Comparison of ENCODE assay signal across 17 cellular contexts in genomic region chr12:11756022-11756421, GRCh38.
A peak's percentile ranks its signal among the peaks of the same experiment; 100 is the strongest.
DNase-seq lines count a peak whose midpoint lies in the region; ATAC-seq and TF ChIP-seq lines count a peak whose summit lies in the region.
"Had no signal": no experiment of that assay in that cellular context is flagged by ENCODE, and none has a peak within 500 bp of the region (broad histone marks: within the 10 kb centered on the region; RNA-seq: fewer than 3 reads in every experiment).

No MANE protein-coding gene starts in this region.

- H3K27ac ChIP-seq in GM23248, result no peak overlapping the region
- peak overlapping the region; percentile 72 to 79 for H3K27ac ChIP-seq in right atrium auricular region
- H3K27ac ChIP-seq in gastrocnemius medialis, result peak overlapping the region; percentile 36 to 57 (median 48)
- no peak overlapping the region for H3K27ac ChIP-seq in suprapubic skin

- POLR2A ChIA-PET in WTC11 (lab: Charles Lee), result interaction anchor here (0.6 kb wide), 1 partner anchor 256 kb away, joined by 3 read pairs; no protein-coding TSS in a partner anchor

- TF ChIP-seq POLR2A in gastrocnemius medialis (IDR thresholded peaks at IDR 0.05) (no peak), suprapubic skin (IDR thresholded peaks at IDR 0.05) (no peak), erythroblast (IDR thresholded peaks at IDR 0.05; ENCODE audit: low read length) (no peak)

- H3K9me3 Mint-ChIP-seq in WTC11, result no peaks in the 10 kb centered on the region
- no peaks in the 10 kb centered on the region for H3K9me3 Mint-ChIP-seq in natural killer cell

- peak overlapping the region; percentile 6 for H3K4me2 ChIP-seq in GM23248 (ENCODE audit: unreplicated experiment)

- H2AFZ ChIP-seq in GM23248, result no peak overlapping the region

- no peaks in the 10 kb centered on the region for H3K9me2 ChIP-seq in GM23248 (ENCODE audit: insufficient read depth)

- intact Hi-C loops in gastrocnemius medialis (cut with DNase I; ENCODE audit: low total_unique reads) (loop anchor here (5.0 kb wide), 1 partner anchor 41 kb away; no protein-coding TSS in a partner anchor), natural killer cell (cut with micrococcal nuclease) (no loop called here)

- peaks cover 5% of the 10 kb centered on the region; the same call in 1 of the 2 replicates for H3K4me1 ChIP-seq in GM23248 (ENCODE audit: insufficient read depth)
- H3K4me1 ChIP-seq in right atrium auricular region, result peaks cover 0 to 69% of the 10 kb centered on the region in 2 donors
- H3K4me1 ChIP-seq in gastrocnemius medialis, result peaks cover 35 to 38% of the 10 kb centered on the region in 2 donors
- H3K4me1 ChIP-seq in suprapubic skin, result peaks cover 6% of the 10 kb centered on the region

- H4K20me1 ChIP-seq in GM23248 (ENCODE audit: insufficient read depth), result no peaks in the 10 kb centered on the region

- H3K4me1 Mint-ChIP-seq in WTC11, result peaks cover 43% of the 10 kb centered on the region
- peaks cover 22 to 24% of the 10 kb centered on the region in 2 donors for H3K4me1 Mint-ChIP-seq in natural killer cell

- no peak overlapping the region for H3K4me3 ChIP-seq in GM23248
- H3K4me3 ChIP-seq in right atrium auricular region, result no peak overlapping the region
- H3K4me3 ChIP-seq in gastrocnemius medialis, result no peak overlapping the region
- no peak overlapping the region for H3K4me3 ChIP-seq in suprapubic skin

- 69 to 90% methylated on average over 2 of the region's 2 CpGs for WGBS in GM23248 (ENCODE audit: low coverage in 1 of 2, low lambda C conversion rate in 2 of 2, missing lambda C conversion rate in 2 of 2), 2 experiments
- WGBS in suprapubic skin, result 86% methylated on average over 2 of the region's 2 CpGs

- CTCF ChIA-PET in WTC11 (lab: Charles Lee), result interaction anchor here (1.1 to 1.5 kb wide), 2 partner anchors 22 to 202 kb away, joined by 3 read pairs; no protein-coding TSS in a partner anchor

- no peak for TF ChIP-seq EP300 in suprapubic skin (IDR thresholded peaks at IDR 0.05)

- 0 out of 2 replicates have a peak overlapping the region, but pooled peaks have one; percentile 52 for H3K27ac Mint-ChIP-seq in WTC11
- no peak overlapping the region for H3K27ac Mint-ChIP-seq in natural killer cell
- H3K27ac Mint-ChIP-seq: activated CD4-positive, alpha-beta T cell treated with anti-CD3 and anti-CD28 coated beads for 36 hours had no signal

- H3K36me3 ChIP-seq in GM23248 (ENCODE audit: low read depth) (no peaks in the 10 kb centered on the region), right atrium auricular region (no peaks in the 10 kb centered on the region), gastrocnemius medialis (no peaks in the 10 kb centered on the region), suprapubic skin (peaks cover 18% of the 10 kb centered on the region)

- H3K27me3 ChIP-seq in GM23248 (replicated peaks; ENCODE audit: insufficient read depth), result no peaks in the 10 kb centered on the region
- H3K27me3 ChIP-seq in right atrium auricular region, result no peaks in the 10 kb centered on the region
- no peaks in the 10 kb centered on the region for H3K27me3 ChIP-seq in gastrocnemius medialis
- H3K27me3 ChIP-seq in suprapubic skin, result no peaks in the 10 kb centered on the region

- TF ChIP-seq CTCF in WTC11 (IDR thresholded peaks at IDR 0.05) (no peak), right atrium auricular region (IDR thresholded peaks at IDR 0.05) (no peak), gastrocnemius medialis (IDR thresholded peaks at IDR 0.05 in 4 of 5, conservative IDR thresholded peaks at IDR 0.05 in 1 of 5) (no peak), suprapubic skin (IDR thresholded peaks at IDR 0.05) (no peak), natural killer cell (IDR thresholded peaks at IDR 0.05) (no peak)

- no peak overlapping the region for H3K9ac ChIP-seq in GM23248

- peaks cover 17% of the 10 kb centered on the region for H3K79me2 ChIP-seq in GM23248 (ENCODE audit: insufficient read depth)

- H3K36me3 Mint-ChIP-seq in WTC11, result peaks cover 3% of the 10 kb centered on the region; the same call in 1 of the 2 replicates
- peaks cover 16% of the 10 kb centered on the region for H3K36me3 Mint-ChIP-seq in natural killer cell

- in situ Hi-C loops in GM23248 (cut with MboI), result no loop called here
- in situ Hi-C loops in gastrocnemius medialis (cut with MboI; ENCODE audit: low sequenced_read_pairs in 4 of 4), result no loop called here

- H3K4me3 Mint-ChIP-seq in WTC11 (no peak overlapping the region), natural killer cell (no peak overlapping the region)
- H3K4me3 Mint-ChIP-seq: activated CD4-positive, alpha-beta T cell treated with anti-CD3 and anti-CD28 coated beads for 36 hours had no signal

- ATAC-seq in WTC11 (no peak), gastrocnemius medialis (peak; percentile 72 to 79), natural killer cell (no peak)
- ATAC-seq: activated CD4-positive, alpha-beta T cell treated with anti-CD3 and anti-CD28 coated beads for 36 hours had no signal

- H3K9me3 ChIP-seq in GM23248 (ENCODE audit: low read depth), result no peaks in the 10 kb centered on the region
- H3K9me3 ChIP-seq in right atrium auricular region, result no peaks in the 10 kb centered on the region
- H3K9me3 ChIP-seq in gastrocnemius medialis, result no peaks in the 10 kb centered on the region
- H3K9me3 ChIP-seq in suprapubic skin, result no peaks in the 10 kb centered on the region

- H3K27me3 Mint-ChIP-seq in WTC11 (ENCODE audit: low read depth) (no peaks in the 10 kb centered on the region), natural killer cell (ENCODE audit: low read depth in 2 of 2) (no peaks in the 10 kb centered on the region)
- H3K27me3 Mint-ChIP-seq: activated CD4-positive, alpha-beta T cell treated with anti-CD3 and anti-CD28 coated beads for 36 hours had no signal

- no peak for DNase-seq in GM23248
- no peak for DNase-seq in WTC11 (ENCODE audit: low spot score)
- DNase-seq in right atrium auricular region (ENCODE audit: low spot score), result no peak
- DNase-seq in gastrocnemius medialis, result peak in 1 of 2 donors; percentile 39
- no peak for DNase-seq in suprapubic skin (ENCODE audit: low spot score in 2 of 2)
- DNase-seq in erythroblast (lab: John Stamatoyannopoulos, UW), result no peak
- DNase-seq in GM03348 (ENCODE audit: low spot score), result no peak
- no peak for DNase-seq in natural killer cell
- DNase-seq: activated CD4-positive, alpha-beta T cell treated with anti-CD3 and anti-CD28 coated beads for 36 hours; activated T-cell treated with anti-CD3 and anti-CD28 coated beads, Interleukin-2, amount 50 U/mL, for 48 hours; AML-193; anterior cingulate cortex; effector memory CD4-positive, alpha-beta T cell; NCI-H2081; occipital lobe; stimulated activated CD4-positive, alpha-beta T cell treated with anti-CD3 and anti-CD28 coated beads, Interleukin-2, amount 100 ng/mL, for 48 hours; stimulated activated naive CD4-positive, alpha-beta T cell had no signal

- no peaks in the 10 kb centered on the region for H3F3A ChIP-seq in GM23248 (ENCODE audit: insufficient read depth)

TF ChIP-seq in WTC11, 78 proteins besides CTCF, POLR2A, EP300 and RAD21:
- TF ChIP-seq HMGA2 (CRISPR knock-in tag; IDR thresholded peaks at IDR 0.05), result no peak
- TF ChIP-seq ATF1 (CRISPR knock-in tag; IDR thresholded peaks at IDR 0.05), result no peak
- no peak for TF ChIP-seq TP53 (CRISPR knock-in tag; IDR thresholded peaks at IDR 0.05)
- TF ChIP-seq ZNF121 (CRISPR knock-in tag; IDR thresholded peaks at IDR 0.05), result no peak

Comparison
In these comparisons a context has a peak if more than half of its experiments do, and no peak if none do; other contexts are left out.
1. H3K27ac ChIP-seq: peak in right atrium auricular region (2 of 2) and gastrocnemius medialis (4 of 4); none in GM23248 (single experiment) and suprapubic skin (single experiment).
2. ATAC-seq: peak in gastrocnemius medialis (2 of 2); none in WTC11 (single experiment) and natural killer cell (0 of 3).